ENCODE assay signal across 29 cellular contexts in genomic region chr1:162317659-162318058, GRCh38. TPM values are rescaled to one million over a fixed set of nuclear protein-coding genes. Genes with fewer than 3 reads are reported as not detected.
"Had no signal": no experiment of that assay in that cellular context is flagged by ENCODE, and none has a peak within 500 bp of the region (broad histone marks: within the 10 kb centered on the region; RNA-seq: fewer than 3 reads in every experiment).

No MANE protein-coding gene starts in this region.

- H3K27me3 ChIP-seq: adrenal gland had no signal

- FAIRE-seq: RCC 7860, TTC549 had no signal

- H3K4me3 ChIP-seq: adrenal gland had no signal

- H3K4me1 ChIP-seq: adrenal gland had no signal

- DNase-seq: activated CD4-positive, alpha-beta T cell treated with anti-CD3 and anti-CD28 coated beads for 4 hours; activated CD8-positive, alpha-beta memory T cell treated with anti-CD3 and anti-CD28 coated beads, Interleukin-2, amount 50 U/mL, for 4 hours; activated CD8-positive, alpha-beta T cell treated with anti-CD3 and anti-CD28 coated beads for 36 hours; activated naive CD4-positive, alpha-beta T cell treated with anti-CD3 and anti-CD28 coated beads, Interleukin-2, amount 50 U/mL, for 16 hours; activated naive CD8-positive, alpha-beta T cell treated with anti-CD3 and anti-CD28 coated beads, Interleukin-2, amount 10 ng/mL, durations not matched to agents 7 days and 5 days; activated T-cell treated with anti-CD3 and anti-CD28 coated beads, Interleukin-2, amount 50 U/mL, for 72 hours; adrenal gland; anterior cingulate cortex; cerebellar nuclear complex; NCI-H1092; NCI-H1417; NCI-H1930; NCI-H2171; NCI-H2227 treated with DMSO at 0.1 percent for 48 hours; NCI-H526 treated with DMSO at 0.1 percent for 48 hours; NCI-H82; NK-92 treated with Interleukin-12 subunit alpha and Interleukin-12 subunit beta, amount 100 ng/mL, for 24 hours; PC-3; SHP77 treated with DMSO at 0.1 percent for 48 hours; T-helper 17 cell; T-helper 9 cell had no signal

- H3K9me3 ChIP-seq: adrenal gland had no signal

- H3K27ac ChIP-seq: adrenal gland, KMS-11 had no signal

- H3K36me3 ChIP-seq: adrenal gland had no signal

- ATAC-seq: activated CD4-positive, CD25-positive, alpha-beta regulatory T cell treated with anti-CD3 and anti-CD28 coated beads, Interleukin-2, amount 50 U/mL, for 24 hours; activated CD8-positive, alpha-beta T cell treated with anti-CD3 and anti-CD28 coated beads for 36 hours; activated T-cell treated with anti-CD3 and anti-CD28 coated beads, Interleukin-2, amount 50 U/mL, for 72 hours; PC-3; T-helper 17 cell had no signal

RNA-seq across cellular contexts. Expression of gene SPATA46, which starts 59.0 kb away (rescaled TPM):
- total RNA-seq: activated CD8-positive, alpha-beta T cell treated with anti-CD3 and anti-CD28 coated beads for 36 hours; activated naive CD8-positive, alpha-beta T cell treated with anti-CD3 and anti-CD28 coated beads, Interleukin-2, amount 10 ng/mL, durations not matched to agents 7 days and 5 days; activated T-cell treated with anti-CD3 and anti-CD28 coated beads, Interleukin-2, amount 50 U/mL, for 72 hours; activated T-helper 2 cell treated with anti-CD3 and anti-CD28 coated beads, Interferon-gamma antibody, Interleukin-2, Interleukin-4, amounts not matched to agents 10 μg/mL and 5 μg/mL and 100 μg/mL, durations not matched to agents 14 hours and 24 hours and 36 hours; adrenal gland; cardiac septum; MCF 10A; NCI-H460; PC-3; T-helper 17 cell had no signal
- polyA plus RNA-seq: adrenal gland had no signal
